1 cellular context compared by ENCODE assay signal in genomic region chr16:3143598-3144330, GRCh38.
TF ChIP-seq lines count a peak whose summit lies in the region.

No MANE protein-coding gene starts in this region.

TF ChIP-seq in liver, 16 proteins besides CTCF, POLR2A, EP300 and RAD21 (continued from another document):
- TF ChIP-seq ZBTB33 (IDR thresholded peaks at IDR 0.05) = no peak
- peak; percentile 98 for TF ChIP-seq SP1 (IDR thresholded peaks at IDR 0.05)
- TF ChIP-seq JUND (IDR thresholded peaks at IDR 0.05) = peak in 1 of 2 donors; percentile 57
- peak; percentile 81 for TF ChIP-seq HNF4G (IDR thresholded peaks at IDR 0.05)
- TF ChIP-seq TAF1 (conservative IDR thresholded peaks at IDR 0.05) = no peak
- peak; percentile 85 to 89 for TF ChIP-seq RXRA (IDR thresholded peaks at IDR 0.05)
